In the genomic region with DNA sequence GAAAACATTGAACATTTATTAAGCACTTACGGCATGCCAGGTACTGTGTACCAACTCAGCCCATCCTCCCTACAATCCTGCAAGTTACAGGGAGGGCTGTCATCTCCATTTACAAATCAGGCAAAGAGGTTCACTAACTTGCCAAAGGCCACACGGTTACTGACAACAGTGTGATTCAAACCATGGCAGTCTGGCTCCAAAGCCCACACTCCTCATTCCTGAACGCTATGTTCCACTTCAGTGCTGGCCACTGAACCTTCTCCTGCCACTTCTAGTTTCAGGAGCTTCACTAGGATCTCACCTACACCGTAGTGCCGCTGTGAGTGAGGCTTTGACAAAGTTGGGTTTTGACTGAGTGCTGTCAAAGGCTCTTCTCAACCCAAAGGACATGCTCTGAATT, we compare ENCODE assay signal across 18 cellular contexts. TPM values are rescaled to one million over a fixed set of nuclear protein-coding genes. Genes with fewer than 3 reads are reported as not detected.
A peak's percentile ranks its signal among the peaks of the same experiment; 100 is the strongest.
DNase-seq lines count a peak whose midpoint lies in the region; TF ChIP-seq lines count a peak whose summit lies in the region.
"Had no signal": no experiment of that assay in that cellular context is flagged by ENCODE, and none has a peak within 500 bp of the region (broad histone marks: within the 10 kb centered on the region; RNA-seq: fewer than 3 reads in every experiment).

No MANE protein-coding gene starts in this region.

- H3K27ac ChIP-seq in HEK293 (ENCODE audit: extremely low read depth, low read depth, low read length) = no peak overlapping the region
- no peak overlapping the region for H3K27ac ChIP-seq in testis
- H3K27ac ChIP-seq: GM23248 had no signal

- POLR2A ChIA-PET in HEK293 (lab: Yijun Ruan, JAX) (no interaction called here), HEK293T (lab: Yijun Ruan, JAX) (no interaction called here)

- peak; percentile 72 for DNase-seq in epithelial cell of proximal tubule (ENCODE audit: low read depth)
- DNase-seq in kidney glomerular epithelial cell (lab: John Stamatoyannopoulos, UW) = peak; percentile 70
- DNase-seq in renal cortical epithelial cell (ENCODE audit: low read depth) = peak; percentile 89
- no peak for DNase-seq in HEK293T (ENCODE audit: extremely low spot score)
- no peak for DNase-seq in testis
- no peak for DNase-seq in Kasumi-1 (lab: John Stamatoyannopoulos, UW)
- DNase-seq: DMS 273 treated with DMSO at 0.1 percent for 48 hours, GDM1, GM23248, HCEC 1CT, KBM-7, MV-4-11, NCI-H187 treated with DMSO at 0.1 percent for 48 hours, NCI-H345, NCI-H524 treated with DMSO at 0.1 percent for 48 hours, PC-3, RPMI8226 had no signal

- 88 to 98% methylated on average over 5 of the region's 5 CpGs for WGBS in testis, 2 donors

- H3K4me1 ChIP-seq in HEK293 (ENCODE audit: control insufficient read depth, insufficient read depth, low read length) = peaks cover 10% of the 10 kb centered on the region
- no peaks in the 10 kb centered on the region for H3K4me1 ChIP-seq in testis

- CTCF ChIA-PET in HEK293 (lab: Yijun Ruan, JAX) = interaction anchor here (0.5 kb wide), 1 partner anchor 872 kb away, joined by 3 read pairs; no protein-coding TSS in a partner anchor
- CTCF ChIA-PET in HEK293T (lab: Yijun Ruan, JAX) = interaction anchor here (0.7 kb wide), 1 partner anchor 17 kb away, joined by 3 read pairs; no protein-coding TSS in a partner anchor

- H3K4me3 ChIP-seq in HEK293 (ENCODE audit: low read depth, low read length) (no peak overlapping the region), epithelial cell of proximal tubule (ENCODE audit: low read depth, low read length) (no peak overlapping the region), testis (no peak overlapping the region)
- H3K4me3 ChIP-seq: GM23248 had no signal

- H3K36me3 ChIP-seq in HEK293 (ENCODE audit: control insufficient read depth in 2 of 2, insufficient read depth in 1 of 2, low read length in 2 of 2) (no peaks in the 10 kb centered on the region), testis (ENCODE audit: low read depth, missing control alignments) (no peaks in the 10 kb centered on the region)

- TF ChIP-seq CTCF in HEK293 (tag by site-specific recombination; IDR thresholded peaks at IDR 0.05) (no peak), epithelial cell of proximal tubule (conservative IDR thresholded peaks at IDR 0.05; ENCODE audit: low read depth, low read length) (no peak), testis (IDR thresholded peaks at IDR 0.05) (no peak)

- intact Hi-C loops in testis (cut with DNase I; ENCODE audit: low total_unique reads) = no loop called here

- no peak for TF ChIP-seq POLR2A in testis (IDR thresholded peaks at IDR 0.05)

- H3K27me3 ChIP-seq in testis = no peaks in the 10 kb centered on the region

- no peaks in the 10 kb centered on the region; the same call in 1 of the 2 replicates for H3K9me3 ChIP-seq in HEK293 (ENCODE audit: control insufficient read depth, insufficient read depth, low read depth, low read length)
- H3K9me3 ChIP-seq in testis = no peaks in the 10 kb centered on the region

TF ChIP-seq in HEK293, 187 proteins besides CTCF, POLR2A, EP300 and RAD21:
- TF ChIP-seq TCF7L2 (IDR thresholded peaks at IDR 0.05; ENCODE audit: borderline replicate concordance, low read depth, low read length) = no peak
- no peak for TF ChIP-seq MEIS1 (CRISPR knock-in tag; IDR thresholded peaks at IDR 0.05; ENCODE audit: borderline replicate concordance)
- peak; percentile 76 for TF ChIP-seq ZNF600 (tag by site-specific recombination; IDR thresholded peaks at IDR 0.05)
TF ChIP-seq in HEK293: peak in this region for 1.

TF ChIP-seq in HEK293T, 16 proteins besides CTCF, POLR2A, EP300 and RAD21:
- TF ChIP-seq SP1 (IDR thresholded peaks at IDR 0.05) (no peak), ARNT (IDR thresholded peaks at IDR 0.05) (no peak), FOXM1 (IDR thresholded peaks at IDR 0.05; ENCODE audit: borderline replicate concordance) (no peak), FOXA1 (IDR thresholded peaks at IDR 0.05) (no peak), ZNF384 (IDR thresholded peaks at IDR 0.05) (no peak), HDGF (IDR thresholded peaks at IDR 0.05; ENCODE audit: borderline replicate concordance) (no peak), NFRKB (IDR thresholded peaks at IDR 0.05) (no peak), BHLHE40 (IDR thresholded peaks at IDR 0.05; ENCODE audit: borderline replicate concordance) (no peak)

RNA-seq across cellular contexts. Expression of a gene that starts 7.2 kb away (rescaled TPM):
- total RNA-seq in epithelial cell of proximal tubule (8.2 and 17.1 TPM in 2 replicates), renal cortical epithelial cell (10.8 and 45.7 TPM in 2 replicates), testis (10 to 100 TPM; 49.9 to 63.9 TPM)
- polyA plus RNA-seq in testis (ENCODE audit: insufficient read depth, low read depth, low replicate concordance) = 19.7 TPM

Comparison
In these comparisons a context has a peak if more than half of its experiments do, and no peak if none do; other contexts are left out.
1. DNase-seq: peak in epithelial cell of proximal tubule (single experiment), kidney glomerular epithelial cell (single experiment) and renal cortical epithelial cell (single experiment); none in HEK293T (single experiment), testis (single experiment) and Kasumi-1 (0 of 2).